In genomic region chr10:110269641-110270318, GRCh38 we compare ENCODE assay signal across 8 cellular contexts. TPM values are rescaled to one million over a fixed set of nuclear protein-coding genes. Genes with fewer than 3 reads are reported as not detected.
A peak's percentile ranks its signal among the peaks of the same experiment; 100 is the strongest.
DNase-seq lines count a peak whose midpoint lies in the region; ATAC-seq lines count a peak whose summit lies in the region.

No MANE protein-coding gene starts in this region.

- H3K4me1 Mint-ChIP-seq in stimulated activated naive CD8-positive, alpha-beta T cell treated with anti-CD3 and anti-CD28 coated beads, Interleukin-15, Interleukin-2, amounts not matched to agents 100 ng/mL and 50 ng/mL, for 24 hours (ENCODE audit: low read depth) = peaks cover 44% of the 10 kb centered on the region

- DNase-seq in GM03348 (ENCODE audit: low spot score) (peak; percentile 7), hepatic stellate cell (ENCODE audit: low spot score) (peak; percentile 3), retina (no peak), HT-29 (ENCODE audit: low spot score) (no peak)
- DNase-seq in activated naive CD4-positive, alpha-beta T cell treated with anti-CD3 and anti-CD28 coated beads, Interleukin-2, amount 50 U/mL, for 72 hours (ENCODE audit: low spot score in 2 of 2) = no peak

- peak overlapping the region in 1 of 2 donors; percentile 63 for H3K27ac Mint-ChIP-seq in activated naive CD4-positive, alpha-beta T cell treated with anti-CD3 and anti-CD28 coated beads, Interleukin-2, amount 50 U/mL, for 72 hours
- H3K27ac Mint-ChIP-seq in stimulated activated naive CD8-positive, alpha-beta T cell treated with anti-CD3 and anti-CD28 coated beads, Interleukin-15, Interleukin-2, amounts not matched to agents 100 ng/mL and 50 ng/mL, for 24 hours = peak overlapping the region; percentile 65

- ATAC-seq in HG02759 (IDR thresholded peaks at IDR 0.05; ENCODE audit: unreplicated experiment) = peak; percentile 41
- ATAC-seq in activated naive CD4-positive, alpha-beta T cell treated with anti-CD3 and anti-CD28 coated beads, Interleukin-2, amount 50 U/mL, for 72 hours = peak; percentile 42 to 80
- ATAC-seq in GM21737 (IDR thresholded peaks at IDR 0.05; ENCODE audit: unreplicated experiment) = no peak

- H3K9me3 Mint-ChIP-seq in activated naive CD4-positive, alpha-beta T cell treated with anti-CD3 and anti-CD28 coated beads, Interleukin-2, amount 50 U/mL, for 72 hours = no peaks in the 10 kb centered on the region
- H3K9me3 Mint-ChIP-seq in stimulated activated naive CD8-positive, alpha-beta T cell treated with anti-CD3 and anti-CD28 coated beads, Interleukin-15, Interleukin-2, amounts not matched to agents 100 ng/mL and 50 ng/mL, for 24 hours = no peaks in the 10 kb centered on the region

- no peaks in the 10 kb centered on the region for H3K36me3 Mint-ChIP-seq in activated naive CD4-positive, alpha-beta T cell treated with anti-CD3 and anti-CD28 coated beads, Interleukin-2, amount 50 U/mL, for 72 hours
- H3K36me3 Mint-ChIP-seq in stimulated activated naive CD8-positive, alpha-beta T cell treated with anti-CD3 and anti-CD28 coated beads, Interleukin-15, Interleukin-2, amounts not matched to agents 100 ng/mL and 50 ng/mL, for 24 hours (ENCODE audit: low read depth) = no peaks in the 10 kb centered on the region

- peak overlapping the region; percentile 73 for H3K4me3 Mint-ChIP-seq in stimulated activated naive CD8-positive, alpha-beta T cell treated with anti-CD3 and anti-CD28 coated beads, Interleukin-15, Interleukin-2, amounts not matched to agents 100 ng/mL and 50 ng/mL, for 24 hours

- no peaks in the 10 kb centered on the region for H3K27me3 Mint-ChIP-seq in stimulated activated naive CD8-positive, alpha-beta T cell treated with anti-CD3 and anti-CD28 coated beads, Interleukin-15, Interleukin-2, amounts not matched to agents 100 ng/mL and 50 ng/mL, for 24 hours

RNA-seq across cellular contexts. Expression of gene SMNDC1, which starts 34.9 kb away (rescaled TPM):
- 10 to 100 TPM; 37.9 to 65.1 TPM for total RNA-seq in activated naive CD4-positive, alpha-beta T cell treated with anti-CD3 and anti-CD28 coated beads, Interleukin-2, amount 50 U/mL, for 72 hours
- 3.3 and 6.8 TPM in 2 replicates for total RNA-seq in HT-29 (2014; rRNA removed; shearing (Covaris generic))

Comparison
In these comparisons a context has a peak if more than half of its experiments do, and no peak if none do; other contexts are left out.
1. DNase-seq: peak in GM03348 (single experiment) and hepatic stellate cell (single experiment); none in activated naive CD4-positive, alpha-beta T cell treated with anti-CD3 and anti-CD28 coated beads, Interleukin-2, amount 50 U/mL, for 72 hours (0 of 2), retina (single experiment) and HT-29 (single experiment).